1 cellular context compared by ENCODE assay signal in genomic region chr6:26205161-26205624, GRCh38.
TF ChIP-seq lines count a peak whose summit lies in the region.

No MANE protein-coding gene starts in this region.

TF ChIP-seq in K562, 482 proteins besides CTCF, POLR2A, EP300 and RAD21 (continued from another document and continues in another):
- TF ChIP-seq ESRRA (IDR thresholded peaks at IDR 0.05; ENCODE audit: borderline replicate concordance, low read depth) (peak; percentile 42; the same call in 1 of the 2 replicates), DDX20 (tag; IDR thresholded peaks at IDR 0.05; ENCODE audit: low read depth) (peak; percentile 43; the same call in 1 of the 2 replicates), ZBTB33 (CRISPR knock-in tag; IDR thresholded peaks at IDR 0.05) (no peak; the same call in none of the 2 replicates), SIN3A (IDR thresholded peaks at IDR 0.05; ENCODE audit: borderline replicate concordance in 2 of 2, control insufficient read depth in 1 of 2, low read depth in 2 of 2, low read length in 2 of 2) (peak in 1 of 2 experiments; percentile 57; a peak in 3 of 4 replicates), NR1H2 (CRISPR knock-in tag; IDR thresholded peaks at IDR 0.05) (no peak), ZNF24 (IDR thresholded peaks at IDR 0.05) (no peak), RBM39 (optimal IDR thresholded peaks at IDR 0.05; ENCODE audit: low read depth, low read length) (no peak), HMGXB4 (CRISPR knock-in tag; IDR thresholded peaks at IDR 0.05) (0 out of 2 replicates have a peak, but pooled peaks have one; percentile 10), TGIF2 (CRISPR knock-in tag; IDR thresholded peaks at IDR 0.05) (no peak), LARP7 (IDR thresholded peaks at IDR 0.05) (peak; percentile 54; the same call in 1 of the 2 replicates), BRF2 (IDR thresholded peaks at IDR 0.05; ENCODE audit: borderline replicate concordance, insufficient read depth, insufficient read length) (no peak), ZBTB11 (CRISPR knock-in tag; IDR thresholded peaks at IDR 0.05) (no peak; a peak in 1 of 6 replicates), ZNF77 (CRISPR knock-in tag; IDR thresholded peaks at IDR 0.05) (no peak; the same call in 1 of the 2 replicates), MYBL2 (IDR thresholded peaks at IDR 0.05; ENCODE audit: low read depth) (no peak), MYBL2 (CRISPR knock-in tag; IDR thresholded peaks at IDR 0.05; ENCODE audit: borderline replicate concordance) (no peak), ZNF23 (CRISPR knock-in tag; IDR thresholded peaks at IDR 0.05) (0 out of 2 replicates have a peak, but pooled peaks have one; percentile 32), TCF3 (CRISPR knock-in tag; IDR thresholded peaks at IDR 0.05) (0 out of 2 replicates have a peak, but pooled peaks have one; percentile 9), STAT5A (IDR thresholded peaks at IDR 0.05; ENCODE audit: borderline replicate concordance, low read length) (no peak), HNRNPLL (IDR thresholded peaks at IDR 0.05; ENCODE audit: low read depth, low read length, poor library complexity, severe bottlenecking) (no peak), SP2 (IDR thresholded peaks at IDR 0.05; ENCODE audit: extremely low read depth, low read depth, low read length, poor library complexity, severe bottlenecking) (no peak), NCOA4 (IDR thresholded peaks at IDR 0.05; ENCODE audit: partially characterized antibody) (no peak), SRF (CRISPR knock-in tag; IDR thresholded peaks at IDR 0.05) (peak in 1 of 2 experiments; percentile 83; a peak in 2 of 4 replicates), THRB (CRISPR knock-in tag; conservative IDR thresholded peaks at IDR 0.05) (peak; percentile 57), NCOA2 (IDR thresholded peaks at IDR 0.05; ENCODE audit: partially characterized antibody in 2 of 2) (no peak), ZNF449 (CRISPR knock-in tag; IDR thresholded peaks at IDR 0.05) (no peak; the same call in 1 of the 2 replicates), KDM1A (IDR thresholded peaks at IDR 0.05) (no peak), DIDO1 (tag; IDR thresholded peaks at IDR 0.05; ENCODE audit: low read depth) (no peak), SIN3B (IDR thresholded peaks at IDR 0.05; ENCODE audit: low read depth) (no peak), CREB5 (CRISPR knock-in tag; IDR thresholded peaks at IDR 0.05) (peak; percentile 92), HMBOX1 (IDR thresholded peaks at IDR 0.05) (no peak), KHSRP (IDR thresholded peaks at IDR 0.05) (peak; percentile 48; the same call in 1 of the 2 replicates), ZNF354B (CRISPR knock-in tag; IDR thresholded peaks at IDR 0.05) (peak; percentile 76), ZNF277 (CRISPR knock-in tag; IDR thresholded peaks at IDR 0.05; ENCODE audit: borderline replicate concordance) (no peak), FOXJ2 (tag; IDR thresholded peaks at IDR 0.05) (no peak), MYNN (IDR thresholded peaks at IDR 0.05) (no peak), MYNN (CRISPR knock-in tag; IDR thresholded peaks at IDR 0.05) (no peak), CREB3 (tag; conservative IDR thresholded peaks at IDR 0.05; ENCODE audit: low read depth) (no peak), ZNF324 (CRISPR knock-in tag; IDR thresholded peaks at IDR 0.05) (peak; percentile 1; the same call in 1 of the 2 replicates), ZNF75A (CRISPR knock-in tag; IDR thresholded peaks at IDR 0.05) (no peak), ZNF280B (CRISPR knock-in tag; IDR thresholded peaks at IDR 0.05) (peak; percentile 64; the same call in 1 of the 2 replicates), YY1 (IDR thresholded peaks at IDR 0.05; ENCODE audit: borderline replicate concordance in 1 of 3, control insufficient read depth in 1 of 3, extremely low read depth in 1 of 3, insufficient read depth in 3 of 3, insufficient read length in 1 of 3, insufficient replicate concordance in 2 of 3, low read depth in 1 of 3, low read length in 2 of 3) (peak; percentile 63 to 93 (median 86)), HLTF (IDR thresholded peaks at IDR 0.05) (no peak), ZNF586 (CRISPR knock-in tag; conservative IDR thresholded peaks at IDR 0.05) (peak; percentile 69; the same call in 1 of the 2 replicates), PPARD (CRISPR knock-in tag; IDR thresholded peaks at IDR 0.05) (no peak), CXXC5 (CRISPR knock-in tag; IDR thresholded peaks at IDR 0.05) (peak; percentile 24; the same call in 1 of the 2 replicates)
